ENCODE assay signal across 17 cellular contexts in genomic region chr15:34280193-34280592, GRCh38. TPM values are rescaled to one million over a fixed set of nuclear protein-coding genes. Genes with fewer than 3 reads are reported as not detected.
DNase-seq lines count a peak whose midpoint lies in the region; ATAC-seq, FAIRE-seq and TF ChIP-seq lines count a peak whose summit lies in the region.
"Had no signal": no experiment of that assay in that cellular context is flagged by ENCODE, and none has a peak within 500 bp of the region (broad histone marks: within the 10 kb centered on the region; RNA-seq: fewer than 3 reads in every experiment).

No MANE protein-coding gene starts in this region.

- H2AFZ ChIP-seq in neural progenitor cell (replicated peaks), result no peak overlapping the region

- no peak for TF ChIP-seq RAD21 in A549 (conservative IDR thresholded peaks at IDR 0.05 in 1 of 2, IDR thresholded peaks at IDR 0.05 in 1 of 2)

- H3K4me1 Mint-ChIP-seq in CD4-positive, alpha-beta T cell (ENCODE audit: low read depth), result peaks cover 59% of the 10 kb centered on the region
- H3K4me1 Mint-ChIP-seq in memory B cell (peaks cover 19% of the 10 kb centered on the region), neural progenitor cell (no peaks in the 10 kb centered on the region)
- H3K4me1 Mint-ChIP-seq: H9 had no signal

- intact Hi-C loops in CD4-positive, alpha-beta T cell (cut with DNase I, micrococcal nuclease), result loop anchor here in 1 of 2 experiments (5.0 kb wide), 1 partner anchor 37 kb away; no protein-coding TSS in a partner anchor
- intact Hi-C loops in ovary (cut with DNase I), result no loop called here

- TF ChIP-seq POLR2A in A549 (IDR thresholded peaks at IDR 0.05; ENCODE audit: low read length) (no peak), ovary (IDR thresholded peaks at IDR 0.05) (no peak)

- H3K9me3 ChIP-seq in A549 (no peaks in the 10 kb centered on the region), ovary (no peaks in the 10 kb centered on the region), neural progenitor cell (ENCODE audit: low read depth) (no peaks in the 10 kb centered on the region)
- H3K9me3 ChIP-seq in CD4-positive, alpha-beta T cell (ENCODE audit: control insufficient read depth, low read length), result no peaks in the 10 kb centered on the region

- H3K9me3 Mint-ChIP-seq in CD4-positive, alpha-beta T cell, result no peaks in the 10 kb centered on the region
- no peaks in the 10 kb centered on the region for H3K9me3 Mint-ChIP-seq in memory B cell
- no peaks in the 10 kb centered on the region for H3K9me3 Mint-ChIP-seq in neural progenitor cell
- H3K9me3 Mint-ChIP-seq: CD8-positive, alpha-beta T cell; H9 had no signal

- WGBS in A549 (ENCODE audit: missing lambda C conversion rate), result 89% methylated on average over 4 of the region's 4 CpGs
- 74 to 93% (median 81%) methylated on average over 4 of the region's 4 CpGs for WGBS in ovary, 3 donors

- H3K27me3 Mint-ChIP-seq in CD4-positive, alpha-beta T cell, result no peaks in the 10 kb centered on the region
- no peaks in the 10 kb centered on the region for H3K27me3 Mint-ChIP-seq in memory B cell
- no peaks in the 10 kb centered on the region for H3K27me3 Mint-ChIP-seq in neural progenitor cell (ENCODE audit: insufficient read depth, low read depth)

- H3K36me3 ChIP-seq in ovary, result no peaks in the 10 kb centered on the region
- H3K36me3 ChIP-seq in neural progenitor cell, result no peaks in the 10 kb centered on the region

- no peak overlapping the region for H3K9ac ChIP-seq in neural progenitor cell

- no peaks in the 10 kb centered on the region for H3K79me2 ChIP-seq in neural progenitor cell (ENCODE audit: low read depth)

- CTCF ChIA-PET in A549 (lab: Yijun Ruan, JAX), result interaction anchor here (0.7 to 1.7 kb wide), 3 partner anchors 14 to 28 kb away, joined by 3 to 5 read pairs (median 3); no protein-coding TSS in a partner anchor
- CTCF ChIA-PET in CD4-positive, alpha-beta T cell (lab: Charles Lee), result no interaction called here

- peaks cover 19% of the 10 kb centered on the region for H3K36me3 Mint-ChIP-seq in CD4-positive, alpha-beta T cell (ENCODE audit: low read depth)
- peaks cover 7% of the 10 kb centered on the region for H3K36me3 Mint-ChIP-seq in memory B cell
- H3K36me3 Mint-ChIP-seq in neural progenitor cell, result no peaks in the 10 kb centered on the region

- no peak overlapping the region for H3K4me3 Mint-ChIP-seq in CD4-positive, alpha-beta T cell
- H3K4me3 Mint-ChIP-seq in memory B cell, result no peak overlapping the region
- H3K4me3 Mint-ChIP-seq in neural progenitor cell, result no peak overlapping the region
- H3K4me3 Mint-ChIP-seq: CD8-positive, alpha-beta T cell; H9 had no signal

- no peak overlapping the region for H3K4me3 ChIP-seq in A549
- no peak overlapping the region for H3K4me3 ChIP-seq in epithelial cell of esophagus (ENCODE audit: low read length)
- H3K4me3 ChIP-seq in ovary, result no peak overlapping the region
- no peak overlapping the region for H3K4me3 ChIP-seq in neural progenitor cell

- H4K20me1 ChIP-seq in neural progenitor cell (ENCODE audit: low read depth), result no peaks in the 10 kb centered on the region

- no peak overlapping the region for H3K4me2 ChIP-seq in A549
- H3K4me2 ChIP-seq in neural progenitor cell, result no peak overlapping the region

- H3F3A ChIP-seq in neural progenitor cell (ENCODE audit: low read depth), result no peaks in the 10 kb centered on the region

- FAIRE-seq in A549 (lab: Jason Lieb, UNC), result peak; percentile 51
- FAIRE-seq: H1 had no signal

- TF ChIP-seq EP300 in A549 (IDR thresholded peaks at IDR 0.05) (no peak), ovary (IDR thresholded peaks at IDR 0.05) (no peak)

- ATAC-seq in A549 (no peak), memory B cell (ENCODE audit: low read depth) (no peak), GM21723 (IDR thresholded peaks at IDR 0.05; ENCODE audit: unreplicated experiment) (no peak)
- no peak for ATAC-seq in CD4-positive, alpha-beta T cell (ENCODE audit: poor library complexity)
- ATAC-seq: CD8-positive, alpha-beta T cell had no signal

- no peaks in the 10 kb centered on the region for H3K27me3 ChIP-seq in CD4-positive, alpha-beta T cell (ENCODE audit: control insufficient read depth, insufficient read depth, low read length)
- H3K27me3 ChIP-seq in ovary (no peaks in the 10 kb centered on the region), neural progenitor cell (no peaks in the 10 kb centered on the region)

- no peak for TF ChIP-seq CTCF in A549 (IDR thresholded peaks at IDR 0.05)
- no peak for TF ChIP-seq CTCF in CD4-positive, alpha-beta T cell (IDR thresholded peaks at IDR 0.05)
- TF ChIP-seq CTCF in epithelial cell of esophagus (IDR thresholded peaks at IDR 0.05; ENCODE audit: insufficient read depth, low read depth, low read length, missing control alignments), result no peak
- TF ChIP-seq CTCF in ovary (IDR thresholded peaks at IDR 0.05), result no peak
- TF ChIP-seq CTCF in neural progenitor cell (IDR thresholded peaks at IDR 0.05), result no peak

- H3K4me1 ChIP-seq in A549 (peaks cover 13% of the 10 kb centered on the region), ovary (ENCODE audit: insufficient read depth) (no peaks in the 10 kb centered on the region), neural progenitor cell (no peaks in the 10 kb centered on the region)

- H3K27ac ChIP-seq in A549 (no peak overlapping the region), ovary (no peak overlapping the region), neural progenitor cell (no peak overlapping the region)
- no peak overlapping the region for H3K27ac ChIP-seq in CD4-positive, alpha-beta T cell (ENCODE audit: low read depth, low read length)
- H3K27ac ChIP-seq: C4-2B, HL-60 had no signal

- DNase-seq in A549 (ENCODE audit: low read depth in 1 of 2, low spot score in 1 of 2) (no peak), epithelial cell of esophagus (ENCODE audit: low read depth) (peak; percentile 55), memory B cell (ENCODE audit: low spot score in 2 of 2) (no peak), NCI-H2107 (lab: John Stamatoyannopoulos, UW) (no peak), ovary (no peak), neural progenitor cell (ENCODE audit: low spot score) (no peak)
- no peak for DNase-seq in CD4-positive, alpha-beta T cell
- DNase-seq: 8988T; Calu3; CD8-positive, alpha-beta T cell; DMS79 treated with DMSO at 0.1 percent for 48 hours; GF-D8; H9 had no signal

- peak overlapping the region; percentile 73 for H3K27ac Mint-ChIP-seq in CD4-positive, alpha-beta T cell
- peak overlapping the region; percentile 0 for H3K27ac Mint-ChIP-seq in memory B cell
- no peak overlapping the region for H3K27ac Mint-ChIP-seq in neural progenitor cell
- H3K27ac Mint-ChIP-seq: H9 had no signal

- POLR2A ChIA-PET in A549 (lab: Yijun Ruan, JAX), result no interaction called here
- POLR2A ChIA-PET in CD4-positive, alpha-beta T cell (lab: Charles Lee), result no interaction called here

TF ChIP-seq in A549, 52 proteins besides CTCF, POLR2A, EP300 and RAD21:
- TF ChIP-seq HMGXB4 (CRISPR knock-in tag; IDR thresholded peaks at IDR 0.05; ENCODE audit: borderline replicate concordance), result no peak
- TF ChIP-seq CHD4 (IDR thresholded peaks at IDR 0.05; ENCODE audit: borderline replicate concordance), result no peak
- no peak for TF ChIP-seq SREBF2 (IDR thresholded peaks at IDR 0.05)
- no peak for TF ChIP-seq MAFK (IDR thresholded peaks at IDR 0.05; ENCODE audit: partially characterized antibody)
- TF ChIP-seq NR3C1 (IDR thresholded peaks at IDR 0.05), result no peak
- TF ChIP-seq GATA3 (IDR thresholded peaks at IDR 0.05; ENCODE audit: borderline replicate concordance), result no peak
- TF ChIP-seq CBX8 (IDR thresholded peaks at IDR 0.05), result no peak
- TF ChIP-seq ZSCAN20 (CRISPR knock-in tag; IDR thresholded peaks at IDR 0.05), result no peak
- TF ChIP-seq BHLHE40 (IDR thresholded peaks at IDR 0.05; ENCODE audit: low read depth, low read length), result no peak
- TF ChIP-seq PHF8 (IDR thresholded peaks at IDR 0.05; ENCODE audit: borderline replicate concordance, low read depth), result no peak
- TF ChIP-seq MYC (IDR thresholded peaks at IDR 0.05; ENCODE audit: borderline replicate concordance, low read length), result no peak
- TF ChIP-seq FOSL2 (IDR thresholded peaks at IDR 0.05), result no peak
- TF ChIP-seq FOSL2 (CRISPR knock-in tag; IDR thresholded peaks at IDR 0.05), result no peak
- TF ChIP-seq CHD2 (IDR thresholded peaks at IDR 0.05; ENCODE audit: low read length, partially characterized antibody), result no peak

RNA-seq across cellular contexts. Expression of gene EMC4, which starts 55.4 kb away (rescaled TPM):
- 126 and 150 TPM in 2 replicates for polyA plus RNA-seq in A549 (2011; rRNA removed)
- 255 and 283 TPM in 2 replicates for polyA plus RNA-seq in A549 (2012; cell fraction: cytosol; rRNA removed)
- 107 and 160 TPM in 2 replicates for polyA plus RNA-seq in A549 (2012; cell fraction: nucleus; rRNA removed)
- 221 to 241 TPM (median 234 TPM) in 3 replicates for polyA plus RNA-seq in A549 (2017; fragmentation: RNase III; extraction: RNeasy Plus Mini Kit Qiagen cat#74134 plus additional on column Dnase treatment)
- 32.6 and 37.9 TPM in 2 replicates for polyA minus RNA-seq in A549 (2011; rRNA and poly(A)+ RNA removed)
- total RNA-seq in CD4-positive, alpha-beta T cell, result 10 to 100 TPM; 77.4 to 80.0 TPM
- 100 to 1,000 TPM in 1 of 7 donors, 10 to 100 TPM in 6; 84.4 to 107 (median 89.9) TPM for total RNA-seq in ovary
- polyA plus RNA-seq in ovary, result 100 to 1,000 TPM; 148 to 178 TPM
- total RNA-seq in neural progenitor cell (ENCODE audit: low replicate concordance), result 139 and 173 TPM in 2 replicates

RNA-seq across cellular contexts. Expression of gene SLC12A6, which starts 57.4 kb away (rescaled TPM):
- polyA plus RNA-seq in A549 (2011; rRNA removed), result 21.3 and 21.8 TPM in 2 replicates
- polyA plus RNA-seq in A549 (2012; cell fraction: cytosol; rRNA removed), result 3.6 TPM in 2 replicates
- polyA plus RNA-seq in A549 (2012; cell fraction: nucleus; rRNA removed), result 7.8 and 13.3 TPM in 2 replicates
- 5.4 to 7.1 TPM (median 6.0 TPM) in 3 replicates for polyA plus RNA-seq in A549 (2017; fragmentation: RNase III; extraction: RNeasy Plus Mini Kit Qiagen cat#74134 plus additional on column Dnase treatment)
- polyA minus RNA-seq in A549 (2011; rRNA and poly(A)+ RNA removed), result 36.5 and 37.9 TPM in 2 replicates
- total RNA-seq in CD4-positive, alpha-beta T cell, result 10 to 100 TPM; 58.5 to 58.7 TPM
- 10 to 100 TPM in 5 of 7 donors, 1 to 10 TPM in 2; 7.1 to 13.2 (median 11.4) TPM for total RNA-seq in ovary
- polyA plus RNA-seq in ovary, result 10 to 100 TPM in 1 of 2 donors, 1 to 10 TPM in 1; 6.9 to 19.7 TPM
- total RNA-seq in neural progenitor cell (ENCODE audit: low replicate concordance), result 16.0 and 17.7 TPM in 2 replicates
